ENCODE assay signal across 10 cellular contexts in the genomic region with DNA sequence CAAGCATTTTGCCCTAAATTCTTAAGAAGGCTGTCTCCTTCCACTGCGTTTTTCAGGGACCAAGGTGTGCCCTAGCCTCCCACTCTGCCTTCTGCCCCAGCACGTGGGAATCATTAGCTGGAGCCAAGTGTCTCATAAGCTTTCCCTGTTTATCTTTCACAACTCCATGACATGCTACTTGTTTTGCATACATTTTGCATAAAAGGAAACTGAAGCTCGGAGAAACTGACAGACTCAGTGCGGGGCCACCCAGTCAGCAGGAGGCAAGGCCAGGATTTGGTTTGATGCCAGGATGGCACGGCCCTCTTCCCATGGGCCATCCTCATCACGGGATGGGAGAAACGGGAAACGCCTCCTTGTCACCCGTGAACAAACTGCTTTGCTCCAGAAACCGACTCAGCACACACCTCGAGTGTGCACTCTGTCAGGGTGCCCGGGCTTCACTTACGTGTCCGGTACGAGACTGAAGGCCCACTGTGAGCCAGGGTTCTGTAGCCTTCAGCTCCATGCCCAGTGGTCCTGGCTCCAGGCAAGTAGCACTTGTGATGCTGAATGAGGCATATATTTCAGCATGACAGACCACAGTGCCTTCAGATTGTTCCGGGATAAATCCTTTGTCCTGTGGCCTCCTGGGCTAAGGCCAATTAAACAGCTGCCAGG. TPM values are rescaled to one million over a fixed set of nuclear protein-coding genes. Genes with fewer than 3 reads are reported as not detected.
DNase-seq lines count a peak whose midpoint lies in the region; ATAC-seq and TF ChIP-seq lines count a peak whose summit lies in the region.
"Had no signal": no experiment of that assay in that cellular context is flagged by ENCODE, and none has a peak within 500 bp of the region (broad histone marks: within the 10 kb centered on the region; RNA-seq: fewer than 3 reads in every experiment).

No MANE protein-coding gene starts in this region.

- no peaks in the 10 kb centered on the region for H3K27me3 ChIP-seq in esophagus (ENCODE audit: control insufficient read depth in 1 of 2, insufficient read depth in 2 of 2, low read length in 2 of 2)
- no peaks in the 10 kb centered on the region for H3K27me3 ChIP-seq in parathyroid adenoma (ENCODE audit: control insufficient read depth, insufficient read depth, low read length)

- no peaks in the 10 kb centered on the region for H3K36me3 ChIP-seq in esophagus (ENCODE audit: control insufficient read depth in 2 of 2, insufficient read depth in 2 of 2, low read length in 1 of 2)
- no peaks in the 10 kb centered on the region for H3K36me3 ChIP-seq in parathyroid adenoma (ENCODE audit: control insufficient read depth, insufficient read depth, low read length)

- H3K4me2 ChIP-seq in parathyroid adenoma (ENCODE audit: low read length): peak overlapping the region; percentile 71

- H2AFZ ChIP-seq in parathyroid adenoma: peak overlapping the region; percentile 88

- H3K9me3 ChIP-seq in esophagus (ENCODE audit: control insufficient read depth in 2 of 2, insufficient read depth in 1 of 2, low read depth in 1 of 2, low read length in 1 of 2): no peaks in the 10 kb centered on the region
- H3K9me3 ChIP-seq in parathyroid adenoma (ENCODE audit: control insufficient read depth, low read length): no peaks in the 10 kb centered on the region

- WGBS in esophagus, 2 donors: 35 to 49% methylated on average over 16 of the region's 16 CpGs

- H3K4me3 ChIP-seq in esophagus (ENCODE audit: low read depth in 1 of 2, low read length in 2 of 2) (no peak overlapping the region), parathyroid adenoma (ENCODE audit: low read depth, low read length) (peak overlapping the region; percentile 46)

- H3K9me3 Mint-ChIP-seq in activated naive CD8-positive, alpha-beta T cell treated with anti-CD3 and anti-CD28 coated beads for 36 hours: peaks cover 15% of the 10 kb centered on the region

- no peak for TF ChIP-seq CTCF in parathyroid adenoma (IDR thresholded peaks at IDR 0.05)
- TF ChIP-seq CTCF in GM20000 (IDR thresholded peaks at IDR 0.05; ENCODE audit: extremely low read depth, missing control alignments): no peak

- no peaks in the 10 kb centered on the region for H3K4me1 Mint-ChIP-seq in activated naive CD8-positive, alpha-beta T cell treated with anti-CD3 and anti-CD28 coated beads for 36 hours
- H3K4me1 Mint-ChIP-seq: central memory CD8-positive, alpha-beta T cell had no signal

- ATAC-seq in GM21619 (IDR thresholded peaks at IDR 0.05; ENCODE audit: unreplicated experiment) (no peak), HG03342 (IDR thresholded peaks at IDR 0.05; ENCODE audit: unreplicated experiment) (no peak)

- peak overlapping the region; percentile 88 to 99 for H3K27ac ChIP-seq in esophagus (ENCODE audit: low read depth in 2 of 2, low read length in 1 of 2)
- peak overlapping the region; percentile 99 for H3K27ac ChIP-seq in parathyroid adenoma

- no peaks in the 10 kb centered on the region for H3K36me3 Mint-ChIP-seq in activated naive CD8-positive, alpha-beta T cell treated with anti-CD3 and anti-CD28 coated beads for 36 hours

- DNase-seq in DMS79 (lab: John Stamatoyannopoulos, UW): peak; percentile 85
- DNase-seq in NAMALWA (ENCODE audit: low spot score): peak; percentile 43
- DNase-seq in GM20000 (ENCODE audit: low spot score): no peak
- DNase-seq in activated naive CD8-positive, alpha-beta T cell treated with anti-CD3 and anti-CD28 coated beads for 36 hours: no peak
- DNase-seq: activated CD8-positive, alpha-beta memory T cell treated with anti-CD3 and anti-CD28 coated beads for 24 hours had no signal

- peak overlapping the region; percentile 41 for H3K9ac ChIP-seq in parathyroid adenoma

- H3K27ac Mint-ChIP-seq in activated naive CD8-positive, alpha-beta T cell treated with anti-CD3 and anti-CD28 coated beads for 36 hours: no peak overlapping the region

- no peak overlapping the region for H3K4me3 Mint-ChIP-seq in activated naive CD8-positive, alpha-beta T cell treated with anti-CD3 and anti-CD28 coated beads for 36 hours
- H3K4me3 Mint-ChIP-seq: central memory CD8-positive, alpha-beta T cell had no signal

- H3K27me3 Mint-ChIP-seq in activated naive CD8-positive, alpha-beta T cell treated with anti-CD3 and anti-CD28 coated beads for 36 hours: peaks cover 54% of the 10 kb centered on the region

- H3K4me1 ChIP-seq in esophagus (ENCODE audit: control insufficient read depth in 2 of 2, insufficient read depth in 2 of 2, low read length in 1 of 2): peaks cover 16 to 43% of the 10 kb centered on the region in 2 donors
- peaks cover 61% of the 10 kb centered on the region for H3K4me1 ChIP-seq in parathyroid adenoma

- peaks cover 4% of the 10 kb centered on the region for H3K79me2 ChIP-seq in parathyroid adenoma

RNA-seq across cellular contexts. Expression of a gene that starts 9.6 kb away (rescaled TPM):
- 10 to 100 TPM; 14.1 to 19.4 TPM for polyA plus RNA-seq in esophagus
- total RNA-seq in activated naive CD8-positive, alpha-beta T cell treated with anti-CD3 and anti-CD28 coated beads for 36 hours: under 1 TPM; 0.26 to 0.35 TPM

Comparison
In these comparisons a context has a peak if more than half of its experiments do, and no peak if none do; other contexts are left out.
1. DNase-seq: peak in DMS79 (single experiment) and NAMALWA (single experiment); none in GM20000 (single experiment) and activated naive CD8-positive, alpha-beta T cell treated with anti-CD3 and anti-CD28 coated beads for 36 hours (single experiment).